ENCODE assay signal across 8 cellular contexts in genomic region chr10:100009793-100010676, GRCh38. TPM values are rescaled to one million over a fixed set of nuclear protein-coding genes. Genes with fewer than 3 reads are reported as not detected.
DNase-seq lines count a peak whose midpoint lies in the region; ATAC-seq, FAIRE-seq and TF ChIP-seq lines count a peak whose summit lies in the region.

Gene DNMBP (minus strand): TSS chr10:100009947. CDS start chr10:99972124, 37,823 bp downstream.

- no peaks in the 10 kb centered on the region for H3K36me3 Mint-ChIP-seq in neural crest cell (ENCODE audit: low read depth)

- FAIRE-seq in HTR-8/SVneo (lab: Jason Lieb, UNC): peak; percentile 76

- DNase-seq in DMS114 treated with DMSO at 0.1 percent for 48 hours (lab: John Stamatoyannopoulos, UW; ENCODE audit: unreplicated experiment): peak; percentile 64
- peak; percentile 84 for DNase-seq in HTR-8/SVneo (ENCODE audit: insufficient read length, low spot score)
- DNase-seq in RWPE2 (ENCODE audit: low spot score): peak; percentile 79
- DNase-seq in activated gamma-delta T cell (lab: John Stamatoyannopoulos, UW): peak; percentile 73
- peak; percentile 87 to 95 for DNase-seq in foreskin fibroblast
- DNase-seq in neural crest cell (ENCODE audit: low read depth, low spot score): peak; percentile 78
- peak; percentile 83 for DNase-seq in stomach

- intact Hi-C loops in stomach (cut with DNase I; ENCODE audit: low total_unique reads): no loop called here

- H3K27me3 ChIP-seq in RWPE2 (ENCODE audit: insufficient read depth, poor library complexity, severe bottlenecking) (no peaks in the 10 kb centered on the region), stomach (no peaks in the 10 kb centered on the region)

- peaks cover 49% of the 10 kb centered on the region for H3K4me1 Mint-ChIP-seq in neural crest cell

- H3K4me3 ChIP-seq in RWPE2 (ENCODE audit: severe bottlenecking) (peak within 1 kb of the TSS; percentile 74), foreskin fibroblast (ENCODE audit: low read depth in 1 of 2, low read length in 2 of 2) (peak within 1 kb of the TSS; percentile 82 to 97), stomach (peak within 1 kb of the TSS; percentile 65 to 75 (median 70))

- H3K9me3 Mint-ChIP-seq in neural crest cell: no peaks in the 10 kb centered on the region

- H3K27ac ChIP-seq in RWPE2 (ENCODE audit: poor library complexity, severe bottlenecking) (peak within 1 kb of the TSS; percentile 99), stomach (peak within 1 kb of the TSS; percentile 79 to 89 (median 86))

- TF ChIP-seq CTCF in RWPE2 (IDR thresholded peaks at IDR 0.05; ENCODE audit: poor library complexity, severe bottlenecking) (peak; percentile 95), foreskin fibroblast (IDR thresholded peaks at IDR 0.05; ENCODE audit: low read depth, low read length) (no peak), neural crest cell (conservative IDR thresholded peaks at IDR 0.05) (peak; percentile 70), stomach (IDR thresholded peaks at IDR 0.05) (peak in 4 of 7 experiments; percentile 18 to 72 (median 33))

- H3K4me1 ChIP-seq in RWPE2 (ENCODE audit: insufficient read depth, poor library complexity, severe bottlenecking) (peaks cover 25% of the 10 kb centered on the region), stomach (peaks cover 26 to 50% (median 41%) of the 10 kb centered on the region in 4 donors)

- no peak for TF ChIP-seq EP300 in stomach (IDR thresholded peaks at IDR 0.05)

- H3K36me3 ChIP-seq in RWPE2 (ENCODE audit: low read depth) (no peaks in the 10 kb centered on the region), stomach (no peaks in the 10 kb centered on the region)

- no peak for TF ChIP-seq POLR2A in stomach (IDR thresholded peaks at IDR 0.05)

- H3K27ac Mint-ChIP-seq in neural crest cell (ENCODE audit: unreplicated experiment): peak within 1 kb of the TSS; percentile 76

- peak; percentile 50 for ATAC-seq in GM21360 (IDR thresholded peaks at IDR 0.05; ENCODE audit: unreplicated experiment)
- peak; percentile 53 for ATAC-seq in RWPE2 (ENCODE audit: low read depth)

- no peaks in the 10 kb centered on the region for H3K9me3 ChIP-seq in RWPE2 (ENCODE audit: severe bottlenecking)
- H3K9me3 ChIP-seq in stomach: no peaks in the 10 kb centered on the region

- peak within 1 kb of the TSS; percentile 95 for H3K4me3 Mint-ChIP-seq in neural crest cell

- peaks cover 11% of the 10 kb centered on the region for H3K27me3 Mint-ChIP-seq in neural crest cell (ENCODE audit: low read depth)

- 1 to 4% (median 2%) methylated on average over 20 to 86 of the region's 86 CpGs for WGBS in stomach, 5 donors

RNA-seq across cellular contexts. Expression of gene DNMBP, which starts in this region (rescaled TPM):
- total RNA-seq in neural crest cell: 17.8 and 18.3 TPM in 2 replicates
- total RNA-seq in stomach: 10 to 100 TPM; 13.0 to 44.6 (median 39.7) TPM
- polyA plus RNA-seq in stomach: 10 to 100 TPM in 2 of 3 donors, 1 to 10 TPM in 1; 8.5 to 38.2 (median 11.1) TPM

Comparison
In these comparisons a context has a peak if more than half of its experiments do, and no peak if none do; other contexts are left out.
1. Peak in every context shown above with its lines: DNase-seq, ATAC-seq, H3K4me3 ChIP-seq and H3K27ac ChIP-seq.